In genomic region chr19:14542721-14543328, GRCh38 we compare ENCODE assay signal across 14 cellular contexts. TPM values are rescaled to one million over a fixed set of nuclear protein-coding genes. Genes with fewer than 3 reads are reported as not detected.
DNase-seq lines count a peak whose midpoint lies in the region; ATAC-seq, FAIRE-seq and TF ChIP-seq lines count a peak whose summit lies in the region.
"Had no signal": no experiment of that assay in that cellular context is flagged by ENCODE, and none has a peak within 500 bp of the region (broad histone marks: within the 10 kb centered on the region; RNA-seq: fewer than 3 reads in every experiment).

No MANE protein-coding gene starts in this region.

- H2AFZ ChIP-seq in HCT116 (ENCODE audit: low read depth, low read length, poor library complexity, severe bottlenecking) (no peak overlapping the region), keratinocyte (ENCODE audit: control insufficient read depth, low read length) (no peak overlapping the region)

- H3K36me3 ChIP-seq in HCT116 (ENCODE audit: control insufficient read depth in 1 of 2, insufficient read depth in 2 of 2, low read length in 2 of 2) (peaks cover 0 to 6% of the 10 kb centered on the region in 2 experiments; a peak in 2 of 4 replicates), keratinocyte (ENCODE audit: control insufficient read depth in 2 of 2, extremely low read depth in 1 of 2, insufficient read depth in 2 of 2, low read length in 2 of 2) (peaks cover 5 to 6% of the 10 kb centered on the region in 2 experiments), tibial nerve (no peaks in the 10 kb centered on the region)
- H3K36me3 ChIP-seq: cardiac muscle cell had no signal

- H3K27me3 ChIP-seq in HCT116 (ENCODE audit: insufficient read depth, low read length) (no peaks in the 10 kb centered on the region), keratinocyte (ENCODE audit: control insufficient read depth, extremely low read depth, insufficient read depth, low read length) (no peaks in the 10 kb centered on the region), tibial nerve (no peaks in the 10 kb centered on the region)
- H3K27me3 ChIP-seq: cardiac muscle cell had no signal

- WGBS in tibial nerve, 2 donors, result 22 to 35% methylated on average over 7 of the region's 7 CpGs

- no peak overlapping the region for H3K27ac ChIP-seq in HCT116 (ENCODE audit: low read depth, low read length)
- H3K27ac ChIP-seq in caudate nucleus (ENCODE audit: low read depth, low read length), result peak overlapping the region; percentile 84
- peak overlapping the region; percentile 73 for H3K27ac ChIP-seq in keratinocyte (ENCODE audit: control insufficient read depth, insufficient read depth, low read length)
- H3K27ac ChIP-seq in tibial nerve, result peak overlapping the region in 1 of 4 donors; percentile 44
- H3K27ac ChIP-seq: cardiac muscle cell had no signal

- TF ChIP-seq EP300 in tibial nerve (IDR thresholded peaks at IDR 0.05), result no peak

- H3K9me2 ChIP-seq in HCT116 (ENCODE audit: insufficient read depth), result no peaks in the 10 kb centered on the region

- intact Hi-C loops in HCT116 (cut with micrococcal nuclease), result no loop called here

- H3K79me2 ChIP-seq in HCT116 (ENCODE audit: insufficient read depth, low read length) (peaks cover 90% of the 10 kb centered on the region), keratinocyte (ENCODE audit: control insufficient read depth, insufficient read depth, low read length) (peaks cover 51% of the 10 kb centered on the region)

- H3K4me2 ChIP-seq in HCT116 (ENCODE audit: low read length), result no peak overlapping the region
- H3K4me2 ChIP-seq in keratinocyte (ENCODE audit: control insufficient read depth, extremely low read depth, insufficient read depth, low read depth, low read length), result peak overlapping the region; percentile 12

- TF ChIP-seq RAD21 in HCT116 (IDR thresholded peaks at IDR 0.05; ENCODE audit: low read depth), result no peak

- CTCF ChIA-PET in HCT116 (lab: Charles Lee), result interaction anchor here (1.1 kb wide), 1 partner anchor 14 kb away, joined by 3 read pairs; no protein-coding TSS in a partner anchor

- no peaks in the 10 kb centered on the region for H3K9me3 ChIP-seq in HCT116 (ENCODE audit: control insufficient read depth in 1 of 2, insufficient read depth in 1 of 2, low read depth in 1 of 2, low read length in 2 of 2)
- H3K9me3 ChIP-seq in keratinocyte (ENCODE audit: control insufficient read depth, low read depth, low read length), result no peaks in the 10 kb centered on the region
- H3K9me3 ChIP-seq in tibial nerve, result no peaks in the 10 kb centered on the region

- H4K20me1 ChIP-seq in HCT116 (ENCODE audit: insufficient read depth), result no peaks in the 10 kb centered on the region
- H4K20me1 ChIP-seq in keratinocyte (ENCODE audit: control insufficient read depth, extremely low read depth, insufficient read depth, low read length), result peaks cover 5% of the 10 kb centered on the region

- dilution Hi-C loops in keratinocyte (cut with MboI; ENCODE audit: extremely low pct_ligation_motif_present, low sequenced_read_pairs), result no loop called here

- H3K4me3 ChIP-seq in HCT116 (replicated peaks in 1 of 2; ENCODE audit: low read depth in 1 of 2, low read length in 2 of 2) (no peak overlapping the region), keratinocyte (ENCODE audit: control insufficient read depth in 2 of 3, extremely low read depth in 1 of 3, insufficient read depth in 2 of 3, low read depth in 1 of 3, low read length in 3 of 3) (no peak overlapping the region), tibial nerve (no peak overlapping the region)
- H3K4me3 ChIP-seq: cardiac muscle cell had no signal

- no TSS peak for BruUV-seq in HCT116 (replicated peaks; lab: Mats Ljungman, UMichigan)

- TF ChIP-seq POLR2A in HCT116 (IDR thresholded peaks at IDR 0.05; ENCODE audit: borderline replicate concordance, extremely low read depth, insufficient read depth, insufficient read length), result no peak
- no peak for TF ChIP-seq POLR2A in tibial nerve (IDR thresholded peaks at IDR 0.05)

- RAD21 ChIA-PET in HCT116 (lab: Charles Lee; ENCODE audit: low non-redundant PET in 1 of 2, low total read pairs in 2 of 2, uncharacterized antibody in 2 of 2, unreplicated experiment in 2 of 2), result no interaction called here

- DNase-seq in AG08395 (ENCODE audit: low spot score) (peak; percentile 62), HCT116 (ENCODE audit: low read depth, low spot score) (no peak), caudate nucleus (lab: John Stamatoyannopoulos, UW) (peak in 33 of 61 donors; percentile 8 to 84 (median 43)), keratinocyte (ENCODE audit: low read depth, low spot score) (no peak), tibial nerve (ENCODE audit: low spot score in 2 of 2) (no peak), COR-L47 (lab: John Stamatoyannopoulos, UW) (no peak), SKM-1 treated with dmso at 0.1 percent for 144 hours (lab: John Stamatoyannopoulos, UW; ENCODE audit: unreplicated experiment) (no peak)
- DNase-seq: activated CD8-positive, alpha-beta memory T cell treated with anti-CD3 and anti-CD28 coated beads, Interleukin-2, amount 50 U/mL, for 4 hours; CD4-positive, alpha-beta memory T cell; NCI-H2081 treated with DMSO at 0.1 percent for 48 hours had no signal

- H3K4me1 ChIP-seq in HCT116 (ENCODE audit: control insufficient read depth in 1 of 2, insufficient read depth in 2 of 2, low read length in 2 of 2), result peaks cover 0 to 16% of the 10 kb centered on the region in 2 experiments; a peak in 2 of 4 replicates
- H3K4me1 ChIP-seq in keratinocyte (ENCODE audit: control insufficient read depth, extremely low read depth, insufficient read depth, low read length), result peaks cover 34% of the 10 kb centered on the region
- H3K4me1 ChIP-seq in tibial nerve, result peaks cover 0 to 24% (median 8%) of the 10 kb centered on the region in 4 donors

- FAIRE-seq in keratinocyte (lab: Jason Lieb, UNC), result peak; percentile 34
- FAIRE-seq: GM18507, H54 had no signal

- TF ChIP-seq CTCF in HCT116 (IDR thresholded peaks at IDR 0.05 in 2 of 3, conservative IDR thresholded peaks at IDR 0.05 in 1 of 3; ENCODE audit: borderline replicate concordance in 1 of 3, insufficient read depth in 1 of 3, low read depth in 2 of 3, low read length in 2 of 3) (no peak), keratinocyte (optimal IDR thresholded peaks at IDR 0.05 in 1 of 3, IDR thresholded peaks at IDR 0.05 in 1 of 3, conservative IDR thresholded peaks at IDR 0.05 in 1 of 3; ENCODE audit: extremely low read depth in 1 of 3, insufficient read depth in 2 of 3, low read length in 3 of 3) (no peak), tibial nerve (IDR thresholded peaks at IDR 0.05) (no peak)

- no peaks in the 10 kb centered on the region for H3K9me1 ChIP-seq in keratinocyte (ENCODE audit: control insufficient read depth, extremely low read depth, insufficient read depth, low read length)

- no peak overlapping the region for H3K9ac ChIP-seq in HCT116 (ENCODE audit: low read length)
- H3K9ac ChIP-seq in keratinocyte (ENCODE audit: control insufficient read depth, extremely low read depth, insufficient read depth, low read length), result peak overlapping the region; percentile 34

- peak; percentile 30; the same call in 1 of the 2 replicates for ATAC-seq in HCT116
- no peak for ATAC-seq in GM19023 (IDR thresholded peaks at IDR 0.05; ENCODE audit: unreplicated experiment)

- POLR2A ChIA-PET in HCT116 (lab: Charles Lee), result interaction anchor here (0.9 to 1.0 kb wide), 2 partner anchors 12 to 23 kb away, joined by 3 read pairs; no protein-coding TSS in a partner anchor

RNA-seq across cellular contexts. Expression of gene TECR, which starts 13.4 kb away (rescaled TPM):
- total RNA-seq in HCT116 (2021; ENCODE audit: unreplicated experiment) (232 TPM), tibial nerve (10 to 100 TPM; 33.1 to 55.1 (median 43.6) TPM)
- polyA plus RNA-seq in HCT116 (2012), result 305 and 352 TPM in 2 replicates
- polyA plus RNA-seq in keratinocyte, result 79.7 to 169 TPM (median 92.3 TPM) in 3 replicates
- 79.3 TPM for polyA plus RNA-seq in keratinocyte (2011; ENCODE audit: low read depth)
- polyA plus RNA-seq in keratinocyte (2011; cell fraction: cytosol; rRNA removed), result 87.0 and 114 TPM in 2 replicates
- polyA plus RNA-seq in keratinocyte (2011; cell fraction: nucleus; rRNA removed), result 115 and 139 TPM in 2 replicates
- 187 and 197 TPM in 2 replicates for polyA plus RNA-seq in keratinocyte (2012; ENCODE audit: low replicate concordance)
- polyA minus RNA-seq in keratinocyte, result 161 to 522 TPM (median 205 TPM) in 3 replicates
- polyA minus RNA-seq in keratinocyte (2011; cell fraction: cytosol; rRNA and poly(A)+ RNA removed), result 238 TPM
- polyA minus RNA-seq in keratinocyte (2011; cell fraction: nucleus; rRNA and poly(A)+ RNA removed), result 84.0 and 99.5 TPM in 2 replicates

RNA-seq across cellular contexts. Expression of gene DNAJB1, which starts 24.6 kb away (rescaled TPM):
- total RNA-seq in HCT116 (2021; ENCODE audit: unreplicated experiment) (175 TPM), tibial nerve (100 to 1,000 TPM in 1 of 4 donors, 10 to 100 TPM in 3; 48.9 to 132 (median 73.9) TPM)
- 129 and 139 TPM in 2 replicates for polyA plus RNA-seq in HCT116 (2012)
- 249 to 290 TPM (median 265 TPM) in 3 replicates for polyA plus RNA-seq in keratinocyte
- polyA plus RNA-seq in keratinocyte (2011; ENCODE audit: low read depth), result 402 TPM
- 283 and 335 TPM in 2 replicates for polyA plus RNA-seq in keratinocyte (2011; cell fraction: cytosol; rRNA removed)
- 248 and 253 TPM in 2 replicates for polyA plus RNA-seq in keratinocyte (2011; cell fraction: nucleus; rRNA removed)
- 187 and 359 TPM in 2 replicates for polyA plus RNA-seq in keratinocyte (2012; ENCODE audit: low replicate concordance)
- polyA minus RNA-seq in keratinocyte, result 150 to 262 TPM (median 198 TPM) in 3 replicates
- polyA minus RNA-seq in keratinocyte (2011; cell fraction: cytosol; rRNA and poly(A)+ RNA removed), result 156 TPM
- 90.0 and 121 TPM in 2 replicates for polyA minus RNA-seq in keratinocyte (2011; cell fraction: nucleus; rRNA and poly(A)+ RNA removed)

RNA-seq across cellular contexts. Expression of gene NDUFB7, which starts 29.0 kb away (rescaled TPM):
- total RNA-seq in HCT116 (2021; ENCODE audit: unreplicated experiment) (167 TPM), tibial nerve (100 to 1,000 TPM; 315 to 444 (median 398) TPM)
- polyA plus RNA-seq in HCT116 (2012), result 214 and 236 TPM in 2 replicates
- polyA plus RNA-seq in keratinocyte, result 122 to 267 TPM (median 146 TPM) in 3 replicates
- 11.5 TPM for polyA plus RNA-seq in keratinocyte (2011; ENCODE audit: low read depth)
- polyA plus RNA-seq in keratinocyte (2011; cell fraction: cytosol; rRNA removed), result 64.3 and 214 TPM in 2 replicates
- polyA plus RNA-seq in keratinocyte (2011; cell fraction: nucleus; rRNA removed), result 66.4 and 86.8 TPM in 2 replicates
- 78.6 and 223 TPM in 2 replicates for polyA plus RNA-seq in keratinocyte (2012; ENCODE audit: low replicate concordance)
- polyA minus RNA-seq in keratinocyte, result 32.3 to 63.9 TPM (median 48.2 TPM) in 3 replicates
- 301 TPM for polyA minus RNA-seq in keratinocyte (2011; cell fraction: cytosol; rRNA and poly(A)+ RNA removed)
- 26.2 and 37.7 TPM in 2 replicates for polyA minus RNA-seq in keratinocyte (2011; cell fraction: nucleus; rRNA and poly(A)+ RNA removed)

RNA-seq across cellular contexts. Expression of gene CLEC17A, which starts 40.1 kb away (rescaled TPM):
- total RNA-seq in HCT116 (2021; ENCODE audit: unreplicated experiment), result not detected
- polyA plus RNA-seq in HCT116 (2012), result 0.04 and 0.08 TPM in 2 replicates
- 0.04 TPM in 1 of 3 replicates, not detected in the others for polyA plus RNA-seq in keratinocyte
- polyA plus RNA-seq in keratinocyte (2011; ENCODE audit: low read depth), result not detected
- polyA plus RNA-seq in keratinocyte (2011; cell fraction: cytosol; rRNA removed), result not detected in 2 replicates
- not detected in 2 replicates for polyA plus RNA-seq in keratinocyte (2011; cell fraction: nucleus; rRNA removed)
- not detected in 2 replicates for polyA plus RNA-seq in keratinocyte (2012; ENCODE audit: low replicate concordance)
- polyA minus RNA-seq in keratinocyte, result not detected in 3 replicates
- polyA minus RNA-seq in keratinocyte (2011; cell fraction: cytosol; rRNA and poly(A)+ RNA removed), result not detected
- not detected in 2 replicates for polyA minus RNA-seq in keratinocyte (2011; cell fraction: nucleus; rRNA and poly(A)+ RNA removed)
- total RNA-seq in tibial nerve, result under 1 TPM in 1 of 4 donors, not detected in 3; 0.60 TPM
- total RNA-seq: cardiac muscle cell; CD4-positive, alpha-beta memory T cell had no signal
- polyA plus RNA-seq: cardiac muscle cell had no signal

RNA-seq across cellular contexts. Expression of gene GIPC1, which starts 46.9 kb away (rescaled TPM):
- total RNA-seq in HCT116 (2021; ENCODE audit: unreplicated experiment) (103 TPM), tibial nerve (100 to 1,000 TPM in 3 of 4 donors, 10 to 100 TPM in 1; 61.8 to 122 (median 113) TPM)
- 112 and 135 TPM in 2 replicates for polyA plus RNA-seq in HCT116 (2012)
- polyA plus RNA-seq in keratinocyte, result 147 to 254 TPM (median 166 TPM) in 3 replicates
- 119 TPM for polyA plus RNA-seq in keratinocyte (2011; ENCODE audit: low read depth)
- polyA plus RNA-seq in keratinocyte (2011; cell fraction: cytosol; rRNA removed), result 106 and 260 TPM in 2 replicates
- 107 and 171 TPM in 2 replicates for polyA plus RNA-seq in keratinocyte (2011; cell fraction: nucleus; rRNA removed)
- polyA plus RNA-seq in keratinocyte (2012; ENCODE audit: low replicate concordance), result 188 and 230 TPM in 2 replicates
- polyA minus RNA-seq in keratinocyte, result 72.3 to 126 TPM (median 110 TPM) in 3 replicates
- polyA minus RNA-seq in keratinocyte (2011; cell fraction: cytosol; rRNA and poly(A)+ RNA removed), result 300 TPM
- polyA minus RNA-seq in keratinocyte (2011; cell fraction: nucleus; rRNA and poly(A)+ RNA removed), result 93.5 and 97.4 TPM in 2 replicates

Comparison
In these comparisons a context has a peak if more than half of its experiments do, and no peak if none do; other contexts are left out.
1. DNase-seq: peak in AG08395 (single experiment) and caudate nucleus (33 of 61); none in HCT116 (single experiment), keratinocyte (single experiment), tibial nerve (0 of 2), COR-L47 (single experiment) and SKM-1 treated with dmso at 0.1 percent for 144 hours (single experiment).